ENCODE assay signal across 25 cellular contexts in the genomic region with DNA sequence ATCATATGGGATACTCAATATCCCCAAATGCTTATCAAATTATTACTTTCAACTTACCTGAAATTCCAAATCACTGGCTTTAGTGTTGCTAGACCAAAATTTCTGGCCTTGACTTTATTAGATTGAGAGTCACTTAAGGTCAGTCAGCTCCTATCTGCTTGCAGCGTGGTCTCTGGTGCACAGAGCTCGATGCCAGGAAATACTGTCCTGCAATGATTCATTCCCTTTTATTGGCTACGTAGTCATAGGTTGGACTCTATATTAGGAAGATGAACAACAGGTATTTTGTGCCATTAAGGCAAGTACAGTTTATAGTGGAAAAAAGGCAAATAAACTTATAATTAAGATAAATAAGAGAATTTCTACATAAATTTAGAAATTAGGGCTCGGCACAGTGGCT.
DNase-seq lines count a peak whose midpoint lies in the region; ATAC-seq, FAIRE-seq and TF ChIP-seq lines count a peak whose summit lies in the region.
"Had no signal": no experiment of that assay in that cellular context is flagged by ENCODE, and none has a peak within 500 bp of the region (broad histone marks: within the 10 kb centered on the region; RNA-seq: fewer than 3 reads in every experiment).

No MANE protein-coding gene starts in this region.

- H3K36me3 ChIP-seq in breast epithelium = no peaks in the 10 kb centered on the region
- no peaks in the 10 kb centered on the region for H3K36me3 ChIP-seq in mammary epithelial cell (ENCODE audit: insufficient read depth, low read length)
- H3K36me3 ChIP-seq: BLaER1 had no signal

- 73% methylated on average over 4 of the region's 4 CpGs for WGBS in mammary epithelial cell (ENCODE audit: low coverage, missing lambda C conversion rate)

- no peaks in the 10 kb centered on the region for H3K9me3 Mint-ChIP-seq in MCF 10A (ENCODE audit: unreplicated experiment)
- H3K9me3 Mint-ChIP-seq: CD8-positive, alpha-beta T cell had no signal

- CTCF ChIA-PET in MCF 10A (lab: Yijun Ruan, JAX) (no interaction called here), mammary epithelial cell (lab: Charles Lee; ENCODE audit: low non-redundant PET) (no interaction called here)

- H3K27ac Mint-ChIP-seq in MCF 10A (ENCODE audit: low read depth, unreplicated experiment) = no peak overlapping the region
- H3K27ac Mint-ChIP-seq: B cell; CD4-positive, CD25-positive, alpha-beta regulatory T cell; CD8-positive, alpha-beta T cell had no signal

- POLR2A ChIA-PET in MCF 10A (lab: Yijun Ruan, JAX) = no interaction called here

- H3K27me3 Mint-ChIP-seq in MCF 10A (ENCODE audit: insufficient read depth, unreplicated experiment) = no peaks in the 10 kb centered on the region
- H3K27me3 Mint-ChIP-seq: B cell; CD4-positive, CD25-positive, alpha-beta regulatory T cell had no signal

- H3K79me2 ChIP-seq in mammary epithelial cell (ENCODE audit: insufficient read depth, low read length) = no peaks in the 10 kb centered on the region

- no peak overlapping the region for H2AFZ ChIP-seq in mammary epithelial cell (ENCODE audit: low read depth, low read length)
- H2AFZ ChIP-seq: GM23248 had no signal

- intact Hi-C loops in MCF 10A (cut with micrococcal nuclease) = no loop called here
- intact Hi-C loops in breast epithelium (cut with DNase I; ENCODE audit: low total_unique reads) = no loop called here
- intact Hi-C loops in mammary epithelial cell (cut with micrococcal nuclease) = no loop called here

- ATAC-seq in HG02981 (IDR thresholded peaks at IDR 0.05; ENCODE audit: unreplicated experiment) = no peak
- ATAC-seq in HG03175 (IDR thresholded peaks at IDR 0.05; ENCODE audit: unreplicated experiment) = no peak
- ATAC-seq: CD8-positive, alpha-beta T cell; GM12878 had no signal

- no peaks in the 10 kb centered on the region for H3K4me1 Mint-ChIP-seq in MCF 10A (ENCODE audit: insufficient read depth, unreplicated experiment)
- H3K4me1 Mint-ChIP-seq: B cell; CD4-positive, CD25-positive, alpha-beta regulatory T cell had no signal

- TF ChIP-seq POLR2A in breast epithelium (IDR thresholded peaks at IDR 0.05) = no peak

- H3K9me3 ChIP-seq in breast epithelium (no peaks in the 10 kb centered on the region), mammary epithelial cell (replicated peaks; ENCODE audit: insufficient read depth, low read length) (no peaks in the 10 kb centered on the region)
- H3K9me3 ChIP-seq: BLaER1, Caco-2 had no signal

- H3K4me3 Mint-ChIP-seq in MCF 10A (ENCODE audit: unreplicated experiment) = no peak overlapping the region
- H3K4me3 Mint-ChIP-seq: B cell; CD4-positive, CD25-positive, alpha-beta regulatory T cell; CD8-positive, alpha-beta T cell had no signal

- FAIRE-seq in urothelium cell line (lab: Jason Lieb, UNC) = no peak
- FAIRE-seq: A204.1, GM12878, GM19239, H1 had no signal

- no peaks in the 10 kb centered on the region for H4K20me1 ChIP-seq in mammary epithelial cell (ENCODE audit: insufficient read depth, low read length)
- H4K20me1 ChIP-seq: BLaER1 had no signal

- dilution Hi-C loops in mammary epithelial cell (cut with HindIII; ENCODE audit: low sequenced_read_pairs) = no loop called here

- H3K27me3 ChIP-seq in breast epithelium (no peaks in the 10 kb centered on the region), mammary epithelial cell (ENCODE audit: insufficient read depth, low read length) (no peaks in the 10 kb centered on the region)
- H3K27me3 ChIP-seq: BLaER1 had no signal

- H3K4me1 ChIP-seq in breast epithelium (no peaks in the 10 kb centered on the region), mammary epithelial cell (ENCODE audit: insufficient read depth, low read length) (peaks cover 6% of the 10 kb centered on the region)
- H3K4me1 ChIP-seq: BLaER1, Caco-2 had no signal

- H3K36me3 Mint-ChIP-seq in MCF 10A (ENCODE audit: insufficient read depth, unreplicated experiment) = no peaks in the 10 kb centered on the region
- H3K36me3 Mint-ChIP-seq: CD4-positive, CD25-positive, alpha-beta regulatory T cell; CD8-positive, alpha-beta T cell had no signal

- no peak for TF ChIP-seq CTCF in MCF 10A (IDR thresholded peaks at IDR 0.05; ENCODE audit: unreplicated experiment)
- no peak for TF ChIP-seq CTCF in breast epithelium (IDR thresholded peaks at IDR 0.05)
- no peak for TF ChIP-seq CTCF in mammary epithelial cell (conservative IDR thresholded peaks at IDR 0.05 in 1 of 2, IDR thresholded peaks at IDR 0.05 in 1 of 2; ENCODE audit: extremely low read depth in 1 of 2, insufficient read depth in 1 of 2, low read depth in 1 of 2, low read length in 2 of 2)

- DNase-seq in MCF 10A (ENCODE audit: unreplicated experiment) (peak; percentile 21), breast epithelium (ENCODE audit: low spot score in 2 of 2) (no peak), mammary epithelial cell (peak; percentile 46), epithelial cell of prostate (ENCODE audit: low read depth, low spot score) (peak; percentile 50), urothelium cell line (ENCODE audit: low spot score) (peak; percentile 17)
- no peak for DNase-seq in activated naive CD4-positive, alpha-beta T cell treated with Interleukin-2 at 50 U/mL for 16 hours
- DNase-seq: Caco-2; CD4-positive, CD25-positive, alpha-beta regulatory T cell; CD8-positive, alpha-beta T cell; DMS153; EL; GDM1; GM23248; H7; HCEC 1CT had no signal

- BruUV-seq in MCF 10A (replicated peaks; lab: Mats Ljungman, UMichigan) (no TSS peak), mammary epithelial cell (replicated peaks; lab: Mats Ljungman, UMichigan) (no TSS peak)

- H3K27ac ChIP-seq in breast epithelium (no peak overlapping the region), mammary epithelial cell (ENCODE audit: insufficient read depth, low read depth, low read length) (no peak overlapping the region), epithelial cell of prostate (no peak overlapping the region)
- H3K27ac ChIP-seq: 22Rv1, BLaER1, C4-2B, GM23248 had no signal

- H3K9ac ChIP-seq in mammary epithelial cell (ENCODE audit: insufficient read depth, low read length) = no peak overlapping the region
- H3K9ac ChIP-seq: BLaER1, GM23248 had no signal

- H3K4me3 ChIP-seq in breast epithelium (no peak overlapping the region), mammary epithelial cell (replicated peaks in 1 of 3; ENCODE audit: insufficient read depth in 1 of 3, low read depth in 2 of 3, low read length in 3 of 3) (no peak overlapping the region)
- H3K4me3 ChIP-seq: BLaER1, GM12878, GM23248 had no signal

- in situ Hi-C loops in mammary epithelial cell (cut with MboI; ENCODE audit: low sequenced_read_pairs in 2 of 2) = no loop called here

- no peak overlapping the region for H3K4me2 ChIP-seq in mammary epithelial cell (ENCODE audit: insufficient read depth, low read depth, low read length)
- H3K4me2 ChIP-seq: BLaER1 had no signal

Comparison
In these comparisons a context has a peak if more than half of its experiments do, and no peak if none do; other contexts are left out.
1. DNase-seq: peak in MCF 10A (single experiment), mammary epithelial cell (single experiment), epithelial cell of prostate (single experiment) and urothelium cell line (single experiment); none in breast epithelium (0 of 2) and activated naive CD4-positive, alpha-beta T cell treated with Interleukin-2 at 50 U/mL for 16 hours (single experiment).